In genomic region chr1:198556969-198557368, GRCh38 we compare ENCODE assay signal across 9 cellular contexts. TPM values are rescaled to one million over a fixed set of nuclear protein-coding genes. Genes with fewer than 3 reads are reported as not detected.
DNase-seq lines count a peak whose midpoint lies in the region; ATAC-seq lines count a peak whose summit lies in the region.
"Had no signal": no experiment of that assay in that cellular context is flagged by ENCODE, and none has a peak within 500 bp of the region (broad histone marks: within the 10 kb centered on the region; RNA-seq: fewer than 3 reads in every experiment).

No MANE protein-coding gene starts in this region.

- H3K9me3 Mint-ChIP-seq in activated CD4-positive, alpha-beta T cell treated with anti-CD3 and anti-CD28 coated beads for 36 hours (ENCODE audit: low read depth): no peaks in the 10 kb centered on the region

- no peaks in the 10 kb centered on the region for H3K27me3 Mint-ChIP-seq in activated CD4-positive, alpha-beta T cell treated with anti-CD3 and anti-CD28 coated beads for 36 hours

- peak overlapping the region; percentile 82 for H3K27ac Mint-ChIP-seq in activated CD4-positive, alpha-beta T cell treated with anti-CD3 and anti-CD28 coated beads for 36 hours

- peaks cover 76% of the 10 kb centered on the region for H3K4me1 Mint-ChIP-seq in activated CD4-positive, alpha-beta T cell treated with anti-CD3 and anti-CD28 coated beads for 36 hours

- no peaks in the 10 kb centered on the region for H3K36me3 Mint-ChIP-seq in activated CD4-positive, alpha-beta T cell treated with anti-CD3 and anti-CD28 coated beads for 36 hours (ENCODE audit: low read depth)

- no peak overlapping the region for H3K27ac ChIP-seq in BLaER1
- H3K27ac ChIP-seq: breast epithelium had no signal

- H3K36me3 ChIP-seq in BLaER1: no peaks in the 10 kb centered on the region
- H3K36me3 ChIP-seq: breast epithelium had no signal

- peak overlapping the region; percentile 51 for H3K4me2 ChIP-seq in BLaER1

- no peak overlapping the region; the same call in 1 of the 2 replicates for H3K4me3 ChIP-seq in BLaER1
- H3K4me3 ChIP-seq: breast epithelium had no signal

- POLR2A ChIA-PET in activated CD4-positive, alpha-beta T cell treated with anti-CD3 and anti-CD28 coated beads for 36 hours (lab: Charles Lee): interaction anchor here (0.5 to 0.7 kb wide), 2 partner anchors 82 to 426 kb away, joined by 3 read pairs; partner anchors contain the start of gene PTPRC

- peak; percentile 93 for ATAC-seq in GM19468 (IDR thresholded peaks at IDR 0.05; ENCODE audit: extremely low read depth, unreplicated experiment)
- peak; percentile 85 for ATAC-seq in HG03521 (IDR thresholded peaks at IDR 0.05; ENCODE audit: unreplicated experiment)
- peak; percentile 94 for ATAC-seq in activated CD4-positive, alpha-beta T cell treated with anti-CD3 and anti-CD28 coated beads for 36 hours
- ATAC-seq in left cardiac atrium: peak; percentile 68 to 73

- CTCF ChIA-PET in activated CD4-positive, alpha-beta T cell treated with anti-CD3 and anti-CD28 coated beads for 36 hours (lab: Charles Lee): interaction anchor here (0.6 to 1.5 kb wide), 4 partner anchors 19 to 1661 kb away, joined by 3 to 5 read pairs (median 4); no protein-coding TSS in a partner anchor

- intact Hi-C loops in activated CD4-positive, alpha-beta T cell treated with anti-CD3 and anti-CD28 coated beads for 36 hours (cut with DNase I, micrococcal nuclease): loop anchor here in 1 of 2 experiments (2.0 to 5.0 kb wide), 2 partner anchors 34 to 45 kb away; no protein-coding TSS in a partner anchor
- intact Hi-C loops in left cardiac atrium (cut with DNase I): no loop called here

- DNase-seq in activated CD4-positive, alpha-beta T cell treated with anti-CD3 and anti-CD28 coated beads for 36 hours: peak; percentile 71
- DNase-seq in left cardiac atrium: peak; percentile 34
- DNase-seq in stimulated activated naive CD4-positive, alpha-beta T cell (lab: John Stamatoyannopoulos, UW): peak in 5 of 6 experiments; percentile 17 to 86 (median 82)
- no peak for DNase-seq in ecto neural progenitor cell (ENCODE audit: low spot score)
- no peak for DNase-seq in SK-N-DZ (ENCODE audit: low spot score)

- no peaks in the 10 kb centered on the region for H4K20me1 ChIP-seq in BLaER1

- H3K9me3 ChIP-seq in BLaER1: no peaks in the 10 kb centered on the region
- H3K9me3 ChIP-seq: breast epithelium had no signal

- peak overlapping the region; percentile 68 for H3K4me3 Mint-ChIP-seq in activated CD4-positive, alpha-beta T cell treated with anti-CD3 and anti-CD28 coated beads for 36 hours

- H3K4me1 ChIP-seq in BLaER1: peaks cover 25% of the 10 kb centered on the region
- H3K4me1 ChIP-seq: breast epithelium had no signal

- H3K27me3 ChIP-seq in BLaER1: no peaks in the 10 kb centered on the region
- H3K27me3 ChIP-seq: breast epithelium had no signal

- H3K9ac ChIP-seq in BLaER1: no peak overlapping the region

RNA-seq across cellular contexts. Expression of gene ATP6V1G3, which starts 16.5 kb away (rescaled TPM):
- not detected for total RNA-seq in activated CD4-positive, alpha-beta T cell treated with anti-CD3 and anti-CD28 coated beads for 36 hours
- not detected for total RNA-seq in left cardiac atrium
- not detected in 2 replicates for polyA plus RNA-seq in SK-N-DZ (2014; cell fraction: cytosol; rRNA removed)
- polyA plus RNA-seq in SK-N-DZ (2014; cell fraction: nucleus; rRNA removed): not detected in 2 replicates
- total RNA-seq: breast epithelium had no signal

Comparison
In these comparisons a context has a peak if more than half of its experiments do, and no peak if none do; other contexts are left out.
1. DNase-seq: peak in activated CD4-positive, alpha-beta T cell treated with anti-CD3 and anti-CD28 coated beads for 36 hours (single experiment), left cardiac atrium (single experiment) and stimulated activated naive CD4-positive, alpha-beta T cell (5 of 6); none in ecto neural progenitor cell (single experiment) and SK-N-DZ (single experiment).
2. Peak in every context shown above with its lines, with median percentiles within 50 percentile points of each other: ATAC-seq.